ENCODE assay signal across 25 cellular contexts in genomic region chr15:54810496-54810895, GRCh38.
"Had no signal": no experiment of that assay in that cellular context is flagged by ENCODE, and none has a peak within 500 bp of the region (broad histone marks: within the 10 kb centered on the region; RNA-seq: fewer than 3 reads in every experiment).

No MANE protein-coding gene starts in this region.

- H3K4me2 ChIP-seq: hepatocyte had no signal

- H3K36me3 ChIP-seq: adrenal gland, esophagus squamous epithelium, gastroesophageal sphincter, heart right ventricle had no signal

- DNase-seq: activated CD4-positive, alpha-beta memory T cell treated with anti-CD3 and anti-CD28 coated beads for 36 hours; activated CD4-positive, alpha-beta T cell treated with anti-CD3 and anti-CD28 coated beads for 36 hours; activated CD4-positive, alpha-beta T cell treated with anti-CD3 and anti-CD28 coated beads, Interleukin-2, amount 10 ng/mL, durations not matched to agents 24 days and 14 days; activated CD4-positive, CD25-positive, alpha-beta regulatory T cell; activated CD4-positive, CD25-positive, alpha-beta regulatory T cell treated with anti-CD3 and anti-CD28 coated beads, Interleukin-2, amount 50 U/mL, for 72 hours; activated CD8-positive, alpha-beta memory T cell treated with anti-CD3 and anti-CD28 coated beads, Interleukin-2, amount 10 ng/mL, durations not matched to agents 7 days and 5 days; activated CD8-positive, alpha-beta memory T cell treated with anti-CD3 and anti-CD28 coated beads, Interleukin-2, amount 50 U/mL, for 4 hours; activated CD8-positive, alpha-beta T cell treated with anti-CD3 and anti-CD28 coated beads, Interleukin-2, amount 10 ng/mL, durations not matched to agents 7 days and 5 days; activated effector memory CD4-positive, alpha-beta T cell treated with anti-CD3 and anti-CD28 coated beads, Interleukin-2, amount 50 U/mL, for 16 hours; activated naive CD4-positive, alpha-beta T cell treated with anti-CD3 and anti-CD28 coated beads for 36 hours; activated naive CD8-positive, alpha-beta T cell treated with anti-CD3 and anti-CD28 coated beads for 36 hours; activated naive CD8-positive, alpha-beta T cell treated with anti-CD3 and anti-CD28 coated beads, Interleukin-2, amount 50 U/mL, for 24 hours; activated T-cell treated with anti-CD3 and anti-CD28 coated beads, Interleukin-2, amount 50 U/mL, for 1 hour; activated T-cell treated with anti-CD3 and anti-CD28 coated beads, Interleukin-2, amount 50 U/mL, for 48 hours; adrenal gland; amygdala; aorta; body of pancreas; effector CD8-positive, alpha-beta T cell; esophagus squamous epithelium; foreskin melanocyte; heart right ventricle; T-helper 2 cell had no signal

- H3K4me3 ChIP-seq: adrenal gland, body of pancreas, esophagus squamous epithelium, gastroesophageal sphincter, heart right ventricle, hepatocyte had no signal

- H3K79me2 ChIP-seq: hepatocyte had no signal

- H3K9me3 ChIP-seq: adrenal gland, body of pancreas had no signal

- H2AFZ ChIP-seq: hepatocyte had no signal

- ATAC-seq: activated CD4-positive, alpha-beta T cell treated with anti-CD3 and anti-CD28 coated beads for 36 hours; activated CD8-positive, alpha-beta memory T cell treated with anti-CD3 and anti-CD28 coated beads, Interleukin-2, amount 10 ng/mL, durations not matched to agents 7 days and 5 days; activated CD8-positive, alpha-beta T cell treated with anti-CD3 and anti-CD28 coated beads, Interleukin-2, amount 10 ng/mL, durations not matched to agents 7 days and 5 days; activated naive CD8-positive, alpha-beta T cell treated with anti-CD3 and anti-CD28 coated beads, Interleukin-2, amount 50 U/mL, for 24 hours; body of pancreas; gastroesophageal sphincter; heart right ventricle had no signal

- H3K4me1 ChIP-seq: adrenal gland, body of pancreas, esophagus squamous epithelium, gastroesophageal sphincter, heart right ventricle had no signal

- H3K27me3 ChIP-seq: adrenal gland, body of pancreas, esophagus squamous epithelium, gastroesophageal sphincter, heart right ventricle, hepatocyte had no signal
